18 cellular contexts compared by ENCODE assay signal in the genomic region with DNA sequence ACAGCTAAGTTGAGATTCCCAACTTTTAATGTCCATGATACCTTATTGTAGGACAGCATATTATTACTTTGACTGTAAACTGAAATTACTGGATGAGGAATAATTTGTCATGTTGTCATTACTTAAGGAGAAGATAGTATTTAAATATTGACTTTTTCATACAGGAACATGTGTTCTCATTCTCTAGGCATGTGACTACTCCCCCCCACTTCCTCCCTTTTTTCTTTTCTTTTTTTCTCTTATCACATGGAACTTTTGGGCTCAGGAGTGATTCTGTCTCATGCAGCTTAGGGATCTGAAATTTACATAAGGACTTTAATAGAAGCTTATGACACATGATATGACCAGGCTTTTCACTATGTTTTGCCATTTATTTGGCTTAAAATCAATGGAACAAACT.
"Had no signal": no experiment of that assay in that cellular context is flagged by ENCODE, and none has a peak within 500 bp of the region (broad histone marks: within the 10 kb centered on the region; RNA-seq: fewer than 3 reads in every experiment).

No MANE protein-coding gene starts in this region.

- H3K9me3 ChIP-seq: ascending aorta, mucosa of descending colon, neutrophil had no signal

- ATAC-seq: activated CD8-positive, alpha-beta memory T cell treated with anti-CD3 and anti-CD28 coated beads, Interleukin-2, amount 10 ng/mL, durations not matched to agents 7 days and 5 days; left cardiac atrium; mucosa of descending colon; naive thymus-derived CD8-positive, alpha-beta T cell; stimulated activated naive CD8-positive, alpha-beta T cell treated with anti-CD3 and anti-CD28 coated beads, Interleukin-15, Interleukin-2, amounts not matched to agents 100 U/mL and 50 U/mL, for 24 hours had no signal

- H3K27ac ChIP-seq: epithelial cell of prostate, neutrophil had no signal

- DNase-seq: activated CD4-positive, alpha-beta T cell treated with anti-CD3 and anti-CD28 coated beads for 1 hour; activated CD4-positive, alpha-beta T cell treated with anti-CD3 and anti-CD28 coated beads, Interleukin-2, amount 50 U/mL, for 48 hours; activated CD8-positive, alpha-beta memory T cell treated with anti-CD3 and anti-CD28 coated beads, Interleukin-2, amount 10 ng/mL, durations not matched to agents 7 days and 5 days; activated effector memory CD4-positive, alpha-beta T cell treated with anti-CD3 and anti-CD28 coated beads, Interleukin-2, amount 50 U/mL, for 16 hours; activated naive CD8-positive, alpha-beta T cell treated with anti-CD3 and anti-CD28 coated beads, Interleukin-2, amount 10 ng/mL, durations not matched to agents 7 days and 5 days; activated T-cell treated with anti-CD3 and anti-CD28 coated beads, Interleukin-2, amount 50 U/mL, for 24 hours; caudate nucleus; effector memory CD4-positive, alpha-beta T cell; hypothalamus; left cardiac atrium; mucosa of descending colon; naive thymus-derived CD8-positive, alpha-beta T cell; stimulated activated CD4-positive, alpha-beta T cell treated with anti-CD3 and anti-CD28 coated beads, Interleukin-4, amount 100 ng/mL, for 1 hour; stimulated activated CD8-positive, alpha-beta memory T cell treated with anti-CD3 and anti-CD28 coated beads, Interleukin-4, amount 100 ng/mL, for 48 hours; stimulated activated naive CD8-positive, alpha-beta T cell treated with anti-CD3 and anti-CD28 coated beads, Interleukin-15, Interleukin-2, amounts not matched to agents 100 U/mL and 50 U/mL, for 24 hours had no signal

- H3K36me3 ChIP-seq: ascending aorta, neutrophil had no signal

- H3K4me3 ChIP-seq: ascending aorta, mucosa of descending colon had no signal

- H3K27me3 ChIP-seq: ascending aorta, neutrophil had no signal
